ENCODE assay signal across 11 cellular contexts in the genomic region with DNA sequence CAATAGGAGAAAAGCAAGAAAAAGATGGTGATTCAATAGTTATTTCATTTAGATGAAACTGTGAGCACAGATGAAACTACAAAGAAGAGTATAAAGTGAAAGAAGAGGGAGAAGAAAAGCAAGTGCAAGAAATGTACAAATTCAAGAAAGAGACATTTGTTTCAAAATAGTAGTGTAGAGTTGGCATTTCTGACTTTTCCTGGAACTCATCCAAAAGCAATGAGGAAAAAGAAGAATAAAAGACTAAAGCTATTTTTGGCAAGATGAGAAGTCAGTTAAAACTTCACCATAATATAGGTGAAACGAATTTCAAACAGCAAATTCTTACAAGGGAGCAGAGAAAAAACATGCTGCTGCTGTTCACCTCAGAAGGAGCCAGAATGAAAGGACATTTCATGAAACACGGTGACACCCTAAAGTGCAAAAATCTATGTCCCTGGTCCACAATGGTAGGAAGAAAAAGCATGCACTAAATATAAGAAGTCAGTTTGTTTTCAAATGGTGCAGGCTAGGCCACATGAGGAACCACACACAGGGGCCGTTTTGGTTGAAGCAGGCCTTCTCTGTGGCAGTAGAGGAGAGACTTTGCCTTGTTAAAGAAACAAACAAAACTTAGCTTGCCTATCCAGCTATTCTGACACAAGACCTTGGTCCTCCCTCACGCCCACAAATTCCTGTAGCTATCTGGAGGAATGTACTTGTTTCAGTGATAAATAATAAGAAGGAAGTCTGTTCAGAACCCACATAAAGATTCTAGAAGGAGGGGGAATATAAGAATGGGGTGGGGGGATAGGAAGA. TPM values are rescaled to one million over a fixed set of nuclear protein-coding genes. Genes with fewer than 3 reads are reported as not detected.
DNase-seq lines count a peak whose midpoint lies in the region; ATAC-seq and TF ChIP-seq lines count a peak whose summit lies in the region.
"Had no signal": no experiment of that assay in that cellular context is flagged by ENCODE, and none has a peak within 500 bp of the region (broad histone marks: within the 10 kb centered on the region; RNA-seq: fewer than 3 reads in every experiment).

No MANE protein-coding gene starts in this region.

- no peak overlapping the region for H3K27ac Mint-ChIP-seq in neural progenitor cell

- CTCF ChIA-PET in GM10248 (lab: Yijun Ruan, JAX): no interaction called here

- POLR2A ChIA-PET in GM10248 (lab: Yijun Ruan, JAX): no interaction called here

- H3K36me3 ChIP-seq in neural progenitor cell: no peaks in the 10 kb centered on the region

- no peaks in the 10 kb centered on the region for H3K79me2 ChIP-seq in neural progenitor cell (ENCODE audit: low read depth)

- H4K20me1 ChIP-seq in neural progenitor cell (ENCODE audit: low read depth): no peaks in the 10 kb centered on the region

- no peaks in the 10 kb centered on the region for H3K4me1 ChIP-seq in neural progenitor cell

- no peaks in the 10 kb centered on the region for H3K9me3 ChIP-seq in neural progenitor cell (ENCODE audit: low read depth)

- H3K27ac ChIP-seq in coronary artery (peak overlapping the region; percentile 44 to 75), neural progenitor cell (no peak overlapping the region)

- H3K4me3 ChIP-seq in coronary artery (peak overlapping the region; percentile 21), neural progenitor cell (no peak overlapping the region)

- H2AFZ ChIP-seq in neural progenitor cell (replicated peaks): peak overlapping the region; percentile 83

- H3K27me3 Mint-ChIP-seq in neural progenitor cell (ENCODE audit: insufficient read depth, low read depth): no peaks in the 10 kb centered on the region

- TF ChIP-seq CTCF in coronary artery (IDR thresholded peaks at IDR 0.05) (no peak), neural progenitor cell (IDR thresholded peaks at IDR 0.05) (no peak), GM10248 (IDR thresholded peaks at IDR 0.05; ENCODE audit: control extremely low read depth, extremely low read depth, low read depth, missing control alignments) (no peak)

- H3K4me2 ChIP-seq in neural progenitor cell: no peak overlapping the region

- H3K27me3 ChIP-seq in neural progenitor cell: no peaks in the 10 kb centered on the region

- no peak overlapping the region for H3K4me3 Mint-ChIP-seq in neural progenitor cell

- no peaks in the 10 kb centered on the region for H3F3A ChIP-seq in neural progenitor cell (ENCODE audit: low read depth)

- H3K36me3 Mint-ChIP-seq in neural progenitor cell: no peaks in the 10 kb centered on the region

- H3K9me3 Mint-ChIP-seq in neural progenitor cell: no peaks in the 10 kb centered on the region

- H3K4me1 Mint-ChIP-seq in neural progenitor cell: no peaks in the 10 kb centered on the region

- no peak overlapping the region for H3K9ac ChIP-seq in neural progenitor cell

- no peak for ATAC-seq in HG03039 (IDR thresholded peaks at IDR 0.05; ENCODE audit: unreplicated experiment)

- DNase-seq in CD1c-positive myeloid dendritic cell (ENCODE audit: extremely low spot score): peak; percentile 34
- peak; percentile 42 for DNase-seq in RPMI8226
- DNase-seq in coronary artery (ENCODE audit: low spot score): no peak
- no peak for DNase-seq in neural progenitor cell (ENCODE audit: low spot score)
- no peak for DNase-seq in kidney glomerular epithelial cell (lab: John Stamatoyannopoulos, UW)
- DNase-seq in GM10248 (ENCODE audit: extremely low spot score): no peak
- no peak for DNase-seq in NCI-H1694 (lab: John Stamatoyannopoulos, UW)
- DNase-seq: activated CD4-positive, alpha-beta T cell treated with anti-CD3 and anti-CD28 coated beads, Interleukin-2, amount 50 U/mL, for 48 hours; activated gamma-delta T cell treated with Interleukin-2 at 50 U/mL for 16 hours; stimulated activated CD4-positive, alpha-beta T cell treated with anti-CD3 and anti-CD28 coated beads, Interleukin-1b, Interleukin-23, amount 100 ng/mL, for 48 hours had no signal

RNA-seq across cellular contexts. Expression of a gene that starts 11.1 kb away (rescaled TPM):
- 32.5 and 38.2 TPM in 2 replicates for total RNA-seq in neural progenitor cell (ENCODE audit: low replicate concordance)

Comparison
In these comparisons a context has a peak if more than half of its experiments do, and no peak if none do; other contexts are left out.
1. DNase-seq: peak in CD1c-positive myeloid dendritic cell (single experiment) and RPMI8226 (single experiment); none in coronary artery (single experiment), neural progenitor cell (single experiment), kidney glomerular epithelial cell (single experiment), GM10248 (single experiment) and NCI-H1694 (single experiment).